In genomic region chr4:153384160-153384559, GRCh38 we compare ENCODE assay signal across 24 cellular contexts. TPM values are rescaled to one million over a fixed set of nuclear protein-coding genes. Genes with fewer than 3 reads are reported as not detected.
DNase-seq lines count a peak whose midpoint lies in the region; ATAC-seq, FAIRE-seq and TF ChIP-seq lines count a peak whose summit lies in the region.
"Had no signal": no experiment of that assay in that cellular context is flagged by ENCODE, and none has a peak within 500 bp of the region (broad histone marks: within the 10 kb centered on the region; RNA-seq: fewer than 3 reads in every experiment).

No MANE protein-coding gene starts in this region.

- no CpG with 5 or more reads among the region's 1 CpG for WGBS in GM12878 (ENCODE audit: insufficient coverage, insufficient replicate concordance, low lambda C conversion rate, missing lambda C conversion rate)
- WGBS in sigmoid colon, 2 donors, result 100% methylated on average over 1 of the region's 1 CpG

- no peaks in the 10 kb centered on the region for H3K36me3 ChIP-seq in GM12878 (ENCODE audit: control insufficient read depth in 2 of 2, insufficient read depth in 2 of 2, low read length in 1 of 2)
- no peaks in the 10 kb centered on the region for H3K36me3 ChIP-seq in left lung
- H3K36me3 ChIP-seq in sigmoid colon, result no peaks in the 10 kb centered on the region
- H3K36me3 ChIP-seq: BE2C had no signal

- TF ChIP-seq CTCF in GM12878 (IDR thresholded peaks at IDR 0.05 in 2 of 3, conservative IDR thresholded peaks at IDR 0.05 in 1 of 3; ENCODE audit: control insufficient read depth in 2 of 3, extremely low read depth in 1 of 3, insufficient read depth in 1 of 3, low read depth in 3 of 3, low read length in 3 of 3) (no peak), left lung (IDR thresholded peaks at IDR 0.05) (no peak), sigmoid colon (IDR thresholded peaks at IDR 0.05) (no peak)

- no peak for TF ChIP-seq RAD21 in GM12878 (IDR thresholded peaks at IDR 0.05; ENCODE audit: insufficient read depth, low read depth, low read length)

- no TSS peak for BruUV-seq in GM12878 (replicated peaks; lab: Mats Ljungman, UMichigan)

- CTCF ChIA-PET in GM12878 (lab: Yijun Ruan, JAX), result no interaction called here

- RAD21 ChIA-PET in GM12878 (lab: Charles Lee; ENCODE audit: unreplicated experiment), result no interaction called here

- no peak for DNase-seq in GM12878 (ENCODE audit: low read depth, low spot score)
- DNase-seq in left lung, result no peak
- no peak for DNase-seq in sigmoid colon
- DNase-seq in NCI-H1092 treated with DMSO at 0.1 percent for 48 hours (lab: John Stamatoyannopoulos, UW), result no peak
- no peak for DNase-seq in NCI-H226
- DNase-seq: 8988T; ACHN; BE2C; C1 segment of cervical spinal cord; CD4-positive, alpha-beta memory T cell; CD4-positive, CD25-positive, alpha-beta regulatory T cell; CD8-positive, alpha-beta memory T cell; COR-L47; DMS 273 treated with DMSO at 0.1 percent for 48 hours; DMS153; DMS53; DMS79; GF-D8 had no signal

- H3K9me3 ChIP-seq in GM12878 (replicated peaks; ENCODE audit: control insufficient read depth, insufficient read depth, low read length) (no peaks in the 10 kb centered on the region), left lung (no peaks in the 10 kb centered on the region), sigmoid colon (no peaks in the 10 kb centered on the region)
- H3K9me3 ChIP-seq: BE2C, BLaER1 had no signal

- intact Hi-C loops in GM12878 (cut with micrococcal nuclease; ENCODE audit: unreplicated experiment) (no loop called here), left lung (cut with DNase I) (no loop called here), sigmoid colon (cut with DNase I) (no loop called here)

- no peak for FAIRE-seq in GM12878 (lab: Jason Lieb, UNC)
- FAIRE-seq: A204.1, G401.6, GM12892, GM18507 had no signal

- H3K9ac ChIP-seq in GM12878 (ENCODE audit: control insufficient read depth, insufficient read depth, low read length), result no peak overlapping the region
- H3K9ac ChIP-seq: BLaER1 had no signal

- H3K4me2 ChIP-seq in GM12878 (ENCODE audit: control insufficient read depth, insufficient read depth), result no peak overlapping the region
- H3K4me2 ChIP-seq: BLaER1 had no signal

- TF ChIP-seq EP300 in GM12878 (IDR thresholded peaks at IDR 0.05; ENCODE audit: borderline replicate concordance in 1 of 2, control insufficient read depth in 1 of 2, low read depth in 2 of 2, low read length in 2 of 2), result no peak
- no peak for TF ChIP-seq EP300 in sigmoid colon (IDR thresholded peaks at IDR 0.05)

- no peaks in the 10 kb centered on the region for H4K20me1 ChIP-seq in GM12878 (ENCODE audit: control insufficient read depth, insufficient read depth)
- H4K20me1 ChIP-seq: BLaER1 had no signal

- ATAC-seq in GM12878 (no peak), left lung (peak; percentile 73)

- H3K79me2 ChIP-seq in GM12878 (ENCODE audit: control insufficient read depth, insufficient read depth, low read length), result no peaks in the 10 kb centered on the region

- POLR2A ChIA-PET in GM12878 (lab: Charles Lee), result interaction anchor here (0.7 kb wide), 1 partner anchor 12 kb away, joined by 10 read pairs; no protein-coding TSS in a partner anchor

- H2AFZ ChIP-seq in GM12878 (ENCODE audit: control insufficient read depth, low read depth, low read length), result no peak overlapping the region

- in situ Hi-C loops in GM12878 (cut with MboI), result no loop called here

- H3K4me3 ChIP-seq in GM12878 (no peak overlapping the region), left lung (no peak overlapping the region), sigmoid colon (no peak overlapping the region)
- H3K4me3 ChIP-seq: BLaER1 had no signal

- H3K27ac ChIP-seq in GM12878 (ENCODE audit: control insufficient read depth, insufficient read depth) (no peak overlapping the region), left lung (no peak overlapping the region), sigmoid colon (no peak overlapping the region)
- H3K27ac ChIP-seq: BLaER1 had no signal

- TF ChIP-seq POLR2A in GM12878 (IDR thresholded peaks at IDR 0.05; ENCODE audit: low read depth, low read length), result no peak
- TF ChIP-seq POLR2A in sigmoid colon (IDR thresholded peaks at IDR 0.05), result no peak

- H3K27me3 ChIP-seq in GM12878 (replicated peaks in 1 of 2; ENCODE audit: control insufficient read depth in 2 of 2, insufficient read depth in 2 of 2, low read length in 1 of 2), result no peaks in the 10 kb centered on the region
- no peaks in the 10 kb centered on the region for H3K27me3 ChIP-seq in left lung
- no peaks in the 10 kb centered on the region for H3K27me3 ChIP-seq in sigmoid colon
- H3K27me3 ChIP-seq: BE2C, BLaER1 had no signal

- SMC1A ChIA-PET in GM12878 (lab: Charles Lee; ENCODE audit: uncharacterized antibody, unreplicated experiment), result no interaction called here

- 0 out of 2 replicates have a peak, but pooled peaks cover 2% of the 10 kb centered on the region for H3K4me1 ChIP-seq in GM12878 (ENCODE audit: control insufficient read depth, insufficient read depth, low read length)
- no peaks in the 10 kb centered on the region for H3K4me1 ChIP-seq in left lung
- H3K4me1 ChIP-seq in sigmoid colon, result peaks cover 0 to 4% (median 0%) of the 10 kb centered on the region in 4 donors
- H3K4me1 ChIP-seq: BE2C had no signal

TF ChIP-seq in GM12878, 131 proteins besides CTCF, POLR2A, EP300 and RAD21:
- TF ChIP-seq ZNF384 (IDR thresholded peaks at IDR 0.05; ENCODE audit: borderline replicate concordance, low read depth, low read length), result peak; percentile 6; the same call in 1 of the 2 replicates
- TF ChIP-seq ZNF207 (IDR thresholded peaks at IDR 0.05; ENCODE audit: borderline replicate concordance), result no peak

RNA-seq across cellular contexts. Expression of gene MND1, which starts 39.7 kb away (rescaled TPM):
- total RNA-seq in GM12878 (2013; cell fraction: nucleolus; rRNA removed), result 7.6 and 10.6 TPM in 2 replicates
- total RNA-seq in GM12878 (2014; rRNA removed), result 20.2 and 27.0 TPM in 2 replicates
- total RNA-seq in GM12878 (2014; rRNA removed; fragmentation: Illumina TruSeq; extraction: Trizol), result 43.7 and 44.9 TPM in 2 replicates
- 20.3 TPM in 2 replicates for total RNA-seq in GM12878 (2021)
- 16.4 TPM for polyA plus RNA-seq in GM12878 (2011; ENCODE audit: low read depth)
- polyA plus RNA-seq in GM12878 (2011; rRNA removed), result 17.7 and 40.3 TPM in 2 replicates
- polyA plus RNA-seq in GM12878 (2011; cell fraction: cytosol; rRNA removed), result 3.2 and 3.9 TPM in 2 replicates
- polyA plus RNA-seq in GM12878 (2011; cell fraction: nucleus; rRNA removed), result 3.8 and 6.1 TPM in 2 replicates
- 16.7 and 22.2 TPM in 2 replicates for polyA plus RNA-seq in GM12878 (2012)
- polyA plus RNA-seq in GM12878 (2014; fragmentation: Illumina TruSeq; extraction: Trizol), result 55.9 and 68.8 TPM in 2 replicates
- 10 to 100 TPM; 51.0 to 55.0 TPM for polyA plus RNA-seq in GM12878 (2014; fragmentation: Nextera tagmentation; extraction: Ambion mirVana)
- polyA plus RNA-seq in GM12878 (2014; rRNA removed), result 25.8 and 31.5 TPM in 2 replicates
- polyA plus RNA-seq in GM12878 (2016; fragmentation: Nextera tagmentation; extraction: Ambion mirVana), result 10 to 100 TPM; 49.7 to 58.1 TPM
- polyA minus RNA-seq in GM12878 (2011; rRNA and poly(A)+ RNA removed), result 3.8 and 7.8 TPM in 2 replicates
- polyA minus RNA-seq in GM12878 (2011; cell fraction: cytosol; rRNA and poly(A)+ RNA removed), result 6.4 and 7.2 TPM in 2 replicates
- 1.1 and 5.4 TPM in 2 replicates for polyA minus RNA-seq in GM12878 (2011; cell fraction: nucleus; rRNA and poly(A)+ RNA removed)
- total RNA-seq in left lung, result 1 to 10 TPM; 2.3 TPM
- total RNA-seq in sigmoid colon, result 1 to 10 TPM in 1 of 4 donors, not detected in 3; 2.4 TPM
- polyA plus RNA-seq in sigmoid colon, result 1 to 10 TPM; 3.0 to 7.1 (median 5.1) TPM
- total RNA-seq: CD4-positive, alpha-beta memory T cell had no signal
- polyA plus RNA-seq: CD14-positive monocyte had no signal
